In genomic region chr10:865257-865656, GRCh38 we compare ENCODE assay signal across 19 cellular contexts.
A peak's percentile ranks its signal among the peaks of the same experiment; 100 is the strongest.
DNase-seq lines count a peak whose midpoint lies in the region; ATAC-seq and TF ChIP-seq lines count a peak whose summit lies in the region.
"Had no signal": no experiment of that assay in that cellular context is flagged by ENCODE, and none has a peak within 500 bp of the region (broad histone marks: within the 10 kb centered on the region; RNA-seq: fewer than 3 reads in every experiment).

No MANE protein-coding gene starts in this region.

- ATAC-seq in activated naive CD8-positive, alpha-beta T cell treated with anti-CD3 and anti-CD28 coated beads, Interleukin-2, amount 10 ng/mL, durations not matched to agents 7 days and 5 days (ENCODE audit: low read depth), result no peak
- no peak for ATAC-seq in foreskin keratinocyte
- ATAC-seq in stimulated activated effector memory CD8-positive, alpha-beta T cell treated with anti-CD3 and anti-CD28 coated beads, Interleukin-12 subunit alpha, Interleukin-12 subunit beta, amount 100 ng/mL, for 72 hours, result no peak
- ATAC-seq: activated T-cell treated with anti-CD3 and anti-CD28 coated beads, Interleukin-2, amount 50 U/mL, for 4 hours; Right ventricle myocardium inferior; stimulated activated naive B cell treated with anti-CD40 and anti-IgM and Interleukin-4, amounts not matched to agents 10 μg/mL and 1 μg/mL and 100 μg/mL, for 72 hours had no signal

- POLR2A ChIA-PET in activated naive CD8-positive, alpha-beta T cell treated with anti-CD3 and anti-CD28 coated beads, Interleukin-2, amount 10 ng/mL, durations not matched to agents 7 days and 5 days (lab: Charles Lee), result no interaction called here

- H3K9me3 Mint-ChIP-seq in activated naive CD8-positive, alpha-beta T cell treated with anti-CD3 and anti-CD28 coated beads, Interleukin-2, amount 10 ng/mL, durations not matched to agents 7 days and 5 days, result no peaks in the 10 kb centered on the region
- no peaks in the 10 kb centered on the region for H3K9me3 Mint-ChIP-seq in activated naive CD8-positive, alpha-beta T cell treated with anti-CD3 and anti-CD28 coated beads for 36 hours
- no peaks in the 10 kb centered on the region for H3K9me3 Mint-ChIP-seq in stimulated activated effector memory CD8-positive, alpha-beta T cell treated with anti-CD3 and anti-CD28 coated beads, Interleukin-12 subunit alpha, Interleukin-12 subunit beta, amount 100 ng/mL, for 72 hours
- H3K9me3 Mint-ChIP-seq: activated T-cell treated with anti-CD3 and anti-CD28 coated beads, Interleukin-2, amount 50 U/mL, for 4 hours; CD8-positive, alpha-beta memory T cell; stimulated activated naive B cell treated with anti-CD40 and anti-IgM and Interleukin-4, amounts not matched to agents 10 μg/mL and 1 μg/mL and 100 μg/mL, for 72 hours had no signal

- H3K4me3 ChIP-seq in OCI-LY3 (ENCODE audit: low read length), result no peak overlapping the region

- peaks cover 54% of the 10 kb centered on the region for H3K79me2 ChIP-seq in OCI-LY3 (ENCODE audit: low read length)

- no peak overlapping the region for H3K9ac ChIP-seq in OCI-LY3 (ENCODE audit: low read length)

- H3K27me3 Mint-ChIP-seq in activated naive CD8-positive, alpha-beta T cell treated with anti-CD3 and anti-CD28 coated beads, Interleukin-2, amount 10 ng/mL, durations not matched to agents 7 days and 5 days, result no peaks in the 10 kb centered on the region
- H3K27me3 Mint-ChIP-seq in activated naive CD8-positive, alpha-beta T cell treated with anti-CD3 and anti-CD28 coated beads for 36 hours, result no peaks in the 10 kb centered on the region
- H3K27me3 Mint-ChIP-seq: CD8-positive, alpha-beta memory T cell; stimulated activated naive B cell treated with anti-CD40 and anti-IgM and Interleukin-4, amounts not matched to agents 10 μg/mL and 1 μg/mL and 100 μg/mL, for 72 hours had no signal

- H3K4me1 ChIP-seq in OCI-LY3 (ENCODE audit: low read length) (peaks cover 25% of the 10 kb centered on the region), foreskin keratinocyte (no peaks in the 10 kb centered on the region)

- H3K27ac ChIP-seq in OCI-LY3 (ENCODE audit: low read length), result peak overlapping the region; percentile 57
- H3K27ac ChIP-seq in foreskin keratinocyte, result no peak overlapping the region

- no peak overlapping the region for H3K4me2 ChIP-seq in OCI-LY3 (ENCODE audit: low read length)

- H3K4me3 Mint-ChIP-seq in activated naive CD8-positive, alpha-beta T cell treated with anti-CD3 and anti-CD28 coated beads, Interleukin-2, amount 10 ng/mL, durations not matched to agents 7 days and 5 days, result no peak overlapping the region
- H3K4me3 Mint-ChIP-seq in activated naive CD8-positive, alpha-beta T cell treated with anti-CD3 and anti-CD28 coated beads for 36 hours, result no peak overlapping the region
- no peak overlapping the region for H3K4me3 Mint-ChIP-seq in stimulated activated effector memory CD8-positive, alpha-beta T cell treated with anti-CD3 and anti-CD28 coated beads, Interleukin-12 subunit alpha, Interleukin-12 subunit beta, amount 100 ng/mL, for 72 hours
- H3K4me3 Mint-ChIP-seq: activated T-cell treated with anti-CD3 and anti-CD28 coated beads, Interleukin-2, amount 50 U/mL, for 4 hours; CD8-positive, alpha-beta memory T cell; stimulated activated naive B cell treated with anti-CD40 and anti-IgM and Interleukin-4, amounts not matched to agents 10 μg/mL and 1 μg/mL and 100 μg/mL, for 72 hours had no signal

- peaks cover 40% of the 10 kb centered on the region for H3K36me3 ChIP-seq in OCI-LY3 (replicated peaks; ENCODE audit: low read depth, low read length)

- no peaks in the 10 kb centered on the region for H3K27me3 ChIP-seq in OCI-LY3 (ENCODE audit: low read depth, low read length)
- no peaks in the 10 kb centered on the region for H3K27me3 ChIP-seq in foreskin keratinocyte

- TF ChIP-seq CTCF in OCI-LY3 (IDR thresholded peaks at IDR 0.05; ENCODE audit: low read depth, low read length) (no peak; the same call in 1 of the 2 replicates), foreskin keratinocyte (conservative IDR thresholded peaks at IDR 0.05) (peak; percentile 2)

- H4K20me1 ChIP-seq in OCI-LY3 (ENCODE audit: insufficient read depth, low read length), result peaks cover 35% of the 10 kb centered on the region

- H3K36me3 Mint-ChIP-seq in activated naive CD8-positive, alpha-beta T cell treated with anti-CD3 and anti-CD28 coated beads, Interleukin-2, amount 10 ng/mL, durations not matched to agents 7 days and 5 days, result peaks cover 45% of the 10 kb centered on the region
- H3K36me3 Mint-ChIP-seq in activated naive CD8-positive, alpha-beta T cell treated with anti-CD3 and anti-CD28 coated beads for 36 hours, result peaks cover 44% of the 10 kb centered on the region
- H3K36me3 Mint-ChIP-seq in stimulated activated effector memory CD8-positive, alpha-beta T cell treated with anti-CD3 and anti-CD28 coated beads, Interleukin-12 subunit alpha, Interleukin-12 subunit beta, amount 100 ng/mL, for 72 hours, result peaks cover 82% of the 10 kb centered on the region

- H2AFZ ChIP-seq in OCI-LY3 (ENCODE audit: low read depth, low read length), result no peak overlapping the region

- peaks cover 19% of the 10 kb centered on the region for H3K4me1 Mint-ChIP-seq in activated naive CD8-positive, alpha-beta T cell treated with anti-CD3 and anti-CD28 coated beads, Interleukin-2, amount 10 ng/mL, durations not matched to agents 7 days and 5 days
- H3K4me1 Mint-ChIP-seq in activated naive CD8-positive, alpha-beta T cell treated with anti-CD3 and anti-CD28 coated beads for 36 hours, result peaks cover 9% of the 10 kb centered on the region
- H3K4me1 Mint-ChIP-seq in stimulated activated effector memory CD8-positive, alpha-beta T cell treated with anti-CD3 and anti-CD28 coated beads, Interleukin-12 subunit alpha, Interleukin-12 subunit beta, amount 100 ng/mL, for 72 hours, result peaks cover 34% of the 10 kb centered on the region

- H3K27ac Mint-ChIP-seq in activated naive CD8-positive, alpha-beta T cell treated with anti-CD3 and anti-CD28 coated beads, Interleukin-2, amount 10 ng/mL, durations not matched to agents 7 days and 5 days, result peak overlapping the region; percentile 30
- no peak overlapping the region for H3K27ac Mint-ChIP-seq in activated naive CD8-positive, alpha-beta T cell treated with anti-CD3 and anti-CD28 coated beads for 36 hours
- H3K27ac Mint-ChIP-seq in stimulated activated effector memory CD8-positive, alpha-beta T cell treated with anti-CD3 and anti-CD28 coated beads, Interleukin-12 subunit alpha, Interleukin-12 subunit beta, amount 100 ng/mL, for 72 hours, result peak overlapping the region; percentile 76

- H3K9me3 ChIP-seq in OCI-LY3 (ENCODE audit: insufficient read depth, low read length), result no peaks in the 10 kb centered on the region

- no peak for DNase-seq in activated naive CD8-positive, alpha-beta T cell treated with anti-CD3 and anti-CD28 coated beads, Interleukin-2, amount 10 ng/mL, durations not matched to agents 7 days and 5 days
- DNase-seq in activated naive CD8-positive, alpha-beta T cell treated with anti-CD3 and anti-CD28 coated beads for 36 hours, result no peak
- DNase-seq in foreskin keratinocyte (no peak), H4 (ENCODE audit: low spot score) (no peak), cerebellum (ENCODE audit: low spot score) (no peak)
- DNase-seq in stimulated activated effector memory CD8-positive, alpha-beta T cell treated with anti-CD3 and anti-CD28 coated beads, Interleukin-12 subunit alpha, Interleukin-12 subunit beta, amount 100 ng/mL, for 72 hours (ENCODE audit: low spot score in 2 of 2), result no peak
- DNase-seq in activated CD4-positive, CD25-positive, alpha-beta regulatory T cell (lab: John Stamatoyannopoulos, UW), result no peak
- DNase-seq: activated CD4-positive, CD25-positive, alpha-beta regulatory T cell treated with anti-CD3 and anti-CD28 coated beads, Interleukin-2, amount 50 U/mL, for 72 hours; activated T-cell treated with anti-CD3 and anti-CD28 coated beads, Interleukin-2, amount 50 U/mL, for 4 hours; CD8-positive, alpha-beta memory T cell; central memory CD4-positive, alpha-beta T cell; foreskin melanocyte; KG1; NCI-H1417; small intestine; stimulated activated naive B cell treated with anti-CD40 and anti-IgM and Interleukin-4, amounts not matched to agents 10 μg/mL and 1 μg/mL and 100 μg/mL, for 72 hours; T-helper 2 cell had no signal
